ENCODE assay signal across 15 cellular contexts in the genomic region with DNA sequence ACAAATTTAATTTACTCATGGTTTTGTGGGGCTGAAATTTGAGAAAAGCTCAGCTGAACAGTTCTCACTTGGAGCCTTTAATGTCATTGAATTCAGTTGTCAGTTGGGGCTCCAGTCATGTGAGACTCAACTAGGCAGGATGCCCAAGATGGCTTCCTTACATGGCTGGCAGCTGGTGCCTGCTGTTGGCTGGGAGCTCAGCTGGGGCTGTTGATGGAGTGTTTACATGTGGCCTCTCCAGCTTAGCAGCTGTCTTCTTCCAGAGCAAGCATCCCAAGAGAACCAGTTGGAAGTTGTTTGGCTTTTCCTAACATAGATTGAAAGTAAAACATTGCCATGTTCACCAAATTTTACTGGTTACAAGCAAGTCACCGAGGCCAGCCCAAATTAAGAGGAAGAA.
DNase-seq lines count a peak whose midpoint lies in the region; ATAC-seq and TF ChIP-seq lines count a peak whose summit lies in the region.
"Had no signal": no experiment of that assay in that cellular context is flagged by ENCODE, and none has a peak within 500 bp of the region (broad histone marks: within the 10 kb centered on the region; RNA-seq: fewer than 3 reads in every experiment).

No MANE protein-coding gene starts in this region.

- H3K4me3 ChIP-seq in SK-N-SH (ENCODE audit: low read depth in 2 of 2, low read length in 1 of 2) (no peak overlapping the region), upper lobe of left lung (no peak overlapping the region), esophagus squamous epithelium (no peak overlapping the region)
- H3K4me3 ChIP-seq: lower lobe of right lung had no signal

- H3K9ac ChIP-seq in SK-N-SH, result no peak overlapping the region

- H3K27ac ChIP-seq in SK-N-SH (ENCODE audit: low read depth in 2 of 2, low read length in 1 of 2) (no peak overlapping the region), upper lobe of left lung (no peak overlapping the region), esophagus squamous epithelium (no peak overlapping the region)
- H3K27ac ChIP-seq: brain microvascular endothelial cell, lower lobe of right lung had no signal

- TF ChIP-seq POLR2A in upper lobe of left lung (IDR thresholded peaks at IDR 0.05), result no peak
- no peak for TF ChIP-seq POLR2A in esophagus squamous epithelium (IDR thresholded peaks at IDR 0.05)

- CTCF ChIA-PET in SK-N-SH (lab: Yijun Ruan, JAX), result interaction anchor here (1.4 to 2.2 kb wide), 2 partner anchors 9 to 111 kb away, joined by 4 to 18 read pairs; no protein-coding TSS in a partner anchor

- no peaks in the 10 kb centered on the region; the same call in 1 of the 2 replicates for H3K27me3 ChIP-seq in SK-N-SH (ENCODE audit: insufficient read depth)
- H3K27me3 ChIP-seq in upper lobe of left lung, result no peaks in the 10 kb centered on the region
- peaks cover 0 to 59% (median 0%) of the 10 kb centered on the region in 4 donors for H3K27me3 ChIP-seq in esophagus squamous epithelium
- H3K27me3 ChIP-seq: brain microvascular endothelial cell had no signal

- no peak overlapping the region for H3K4me2 ChIP-seq in SK-N-SH

- no peaks in the 10 kb centered on the region for H4K20me1 ChIP-seq in SK-N-SH (ENCODE audit: insufficient read depth)

- H3F3A ChIP-seq in SK-N-SH (replicated peaks; ENCODE audit: insufficient read depth), result no peaks in the 10 kb centered on the region

- TF ChIP-seq CTCF in SK-N-SH (IDR thresholded peaks at IDR 0.05) (no peak), upper lobe of left lung (IDR thresholded peaks at IDR 0.05) (no peak), esophagus squamous epithelium (IDR thresholded peaks at IDR 0.05) (no peak)

- no peaks in the 10 kb centered on the region for H3K9me3 ChIP-seq in SK-N-SH
- no peaks in the 10 kb centered on the region for H3K9me3 ChIP-seq in upper lobe of left lung
- no peaks in the 10 kb centered on the region for H3K9me3 ChIP-seq in esophagus squamous epithelium
- H3K9me3 ChIP-seq: lower lobe of right lung had no signal

- POLR2A ChIA-PET in SK-N-SH (lab: Yijun Ruan, JAX), result no interaction called here

- no peaks in the 10 kb centered on the region for H3K9me2 ChIP-seq in SK-N-SH

- H3K36me3 ChIP-seq in SK-N-SH (replicated peaks in 1 of 2; ENCODE audit: control insufficient read depth in 1 of 2, insufficient read depth in 2 of 2, low read length in 1 of 2) (no peaks in the 10 kb centered on the region), upper lobe of left lung (no peaks in the 10 kb centered on the region), esophagus squamous epithelium (no peaks in the 10 kb centered on the region)
- H3K36me3 ChIP-seq: brain microvascular endothelial cell, lower lobe of right lung had no signal

- H3K79me2 ChIP-seq in SK-N-SH (ENCODE audit: insufficient read depth), result no peaks in the 10 kb centered on the region

- intact Hi-C loops in Right ventricle myocardium superior (cut with DNase I) (no loop called here), cardiac septum (cut with DNase I) (loop anchor here (1.0 kb wide), 1 partner anchor 122 kb away; no protein-coding TSS in a partner anchor), left cardiac atrium (cut with DNase I) (loop anchor here in 1 of 2 donors (2.0 kb wide), 1 partner anchor 122 kb away; no protein-coding TSS in a partner anchor), esophagus squamous epithelium (cut with DNase I) (no loop called here)

- H2AFZ ChIP-seq in SK-N-SH (ENCODE audit: low read depth), result no peak overlapping the region

- WGBS in SK-N-SH (ENCODE audit: low lambda C conversion rate), result 18% methylated on average over 1 of the region's 1 CpG
- 76 to 78% methylated on average over 1 of the region's 1 CpG for WGBS in upper lobe of left lung, 2 donors
- 85 to 88% methylated on average over 1 of the region's 1 CpG for WGBS in esophagus squamous epithelium, 2 donors

- DNase-seq in Right ventricle myocardium superior (peak; percentile 62), cardiac septum (ENCODE audit: low spot score) (no peak), NCI-H524 treated with DMSO at 0.1 percent for 48 hours (lab: John Stamatoyannopoulos, UW) (peak; percentile 75), left cardiac atrium (peak; percentile 55), SK-N-SH (no peak), upper lobe of left lung (no peak), HuH-7.5 (ENCODE audit: low spot score) (no peak), esophagus squamous epithelium (lab: John Stamatoyannopoulos, UW) (no peak)
- DNase-seq: activated CD4-positive, CD25-positive, alpha-beta regulatory T cell; activated naive CD4-positive, alpha-beta T cell treated with anti-CD3 and anti-CD28 coated beads for 36 hours; brain microvascular endothelial cell; Kasumi-1; lower lobe of right lung; retina; T-helper 1 cell had no signal

- no peak for TF ChIP-seq RAD21 in SK-N-SH (IDR thresholded peaks at IDR 0.05; ENCODE audit: low read length)

- no peak for TF ChIP-seq EP300 in SK-N-SH (IDR thresholded peaks at IDR 0.05; ENCODE audit: borderline replicate concordance in 1 of 2, low read depth in 1 of 2, low read length in 1 of 2)
- no peak for TF ChIP-seq EP300 in upper lobe of left lung (IDR thresholded peaks at IDR 0.05)

- peak; percentile 98 for ATAC-seq in Right ventricle myocardium superior (ENCODE audit: poor library complexity)
- peak; percentile 88 to 97 for ATAC-seq in left cardiac atrium
- no peak for ATAC-seq in upper lobe of left lung (ENCODE audit: low FRiP score in 2 of 2)

- H3K4me1 ChIP-seq in SK-N-SH (ENCODE audit: control insufficient read depth in 1 of 2, insufficient read depth in 2 of 2, low read depth in 1 of 2, low read length in 1 of 2), result no peaks in the 10 kb centered on the region
- H3K4me1 ChIP-seq in upper lobe of left lung, result no peaks in the 10 kb centered on the region
- no peaks in the 10 kb centered on the region for H3K4me1 ChIP-seq in esophagus squamous epithelium
- H3K4me1 ChIP-seq: lower lobe of right lung had no signal

TF ChIP-seq in SK-N-SH, 30 proteins besides CTCF, POLR2A, EP300 and RAD21 (continues in another document):
- no peak for TF ChIP-seq RXRA (IDR thresholded peaks at IDR 0.05; ENCODE audit: borderline replicate concordance, low read depth)
- TF ChIP-seq GATA2 (CRISPR knock-in tag; IDR thresholded peaks at IDR 0.05), result no peak
- TF ChIP-seq, protein P1, sequence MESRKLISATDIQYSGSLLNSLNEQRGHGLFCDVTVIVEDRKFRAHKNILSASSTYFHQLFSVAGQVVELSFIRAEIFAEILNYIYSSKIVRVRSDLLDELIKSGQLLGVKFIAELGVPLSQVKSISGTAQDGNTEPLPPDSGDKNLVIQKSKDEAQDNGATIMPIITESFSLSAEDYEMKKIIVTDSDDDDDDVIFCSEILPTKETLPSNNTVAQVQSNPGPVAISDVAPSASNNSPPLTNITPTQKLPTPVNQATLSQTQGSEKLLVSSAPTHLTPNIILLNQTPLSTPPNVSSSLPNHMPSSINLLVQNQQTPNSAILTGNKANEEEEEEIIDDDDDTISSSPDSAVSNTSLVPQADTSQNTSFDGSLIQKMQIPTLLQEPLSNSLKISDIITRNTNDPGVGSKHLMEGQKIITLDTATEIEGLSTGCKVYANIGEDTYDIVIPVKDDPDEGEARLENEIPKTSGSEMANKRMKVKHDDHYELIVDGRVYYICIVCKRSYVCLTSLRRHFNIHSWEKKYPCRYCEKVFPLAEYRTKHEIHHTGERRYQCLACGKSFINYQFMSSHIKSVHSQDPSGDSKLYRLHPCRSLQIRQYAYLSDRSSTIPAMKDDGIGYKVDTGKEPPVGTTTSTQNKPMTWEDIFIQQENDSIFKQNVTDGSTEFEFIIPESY (IDR thresholded peaks at IDR 0.05; ENCODE audit: borderline replicate concordance, low read depth), result no peak
- TF ChIP-seq TEAD4 (IDR thresholded peaks at IDR 0.05; ENCODE audit: borderline replicate concordance, insufficient read depth), result no peak
- TF ChIP-seq SMC3 (IDR thresholded peaks at IDR 0.05; ENCODE audit: low read depth, low read length), result no peak
- no peak for TF ChIP-seq NRF1 (IDR thresholded peaks at IDR 0.05; ENCODE audit: low read depth, low read length)
- no peak for TF ChIP-seq JUND (IDR thresholded peaks at IDR 0.05)
- TF ChIP-seq, protein P2, sequence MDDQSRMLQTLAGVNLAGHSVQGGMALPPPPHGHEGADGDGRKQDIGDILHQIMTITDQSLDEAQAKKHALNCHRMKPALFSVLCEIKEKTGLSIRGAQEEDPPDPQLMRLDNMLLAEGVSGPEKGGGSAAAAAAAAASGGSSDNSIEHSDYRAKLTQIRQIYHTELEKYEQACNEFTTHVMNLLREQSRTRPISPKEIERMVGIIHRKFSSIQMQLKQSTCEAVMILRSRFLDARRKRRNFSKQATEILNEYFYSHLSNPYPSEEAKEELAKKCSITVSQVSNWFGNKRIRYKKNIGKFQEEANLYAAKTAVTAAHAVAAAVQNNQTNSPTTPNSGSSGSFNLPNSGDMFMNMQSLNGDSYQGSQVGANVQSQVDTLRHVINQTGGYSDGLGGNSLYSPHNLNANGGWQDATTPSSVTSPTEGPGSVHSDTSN (IDR thresholded peaks at IDR 0.05), result no peak
- TF ChIP-seq, protein P3, sequence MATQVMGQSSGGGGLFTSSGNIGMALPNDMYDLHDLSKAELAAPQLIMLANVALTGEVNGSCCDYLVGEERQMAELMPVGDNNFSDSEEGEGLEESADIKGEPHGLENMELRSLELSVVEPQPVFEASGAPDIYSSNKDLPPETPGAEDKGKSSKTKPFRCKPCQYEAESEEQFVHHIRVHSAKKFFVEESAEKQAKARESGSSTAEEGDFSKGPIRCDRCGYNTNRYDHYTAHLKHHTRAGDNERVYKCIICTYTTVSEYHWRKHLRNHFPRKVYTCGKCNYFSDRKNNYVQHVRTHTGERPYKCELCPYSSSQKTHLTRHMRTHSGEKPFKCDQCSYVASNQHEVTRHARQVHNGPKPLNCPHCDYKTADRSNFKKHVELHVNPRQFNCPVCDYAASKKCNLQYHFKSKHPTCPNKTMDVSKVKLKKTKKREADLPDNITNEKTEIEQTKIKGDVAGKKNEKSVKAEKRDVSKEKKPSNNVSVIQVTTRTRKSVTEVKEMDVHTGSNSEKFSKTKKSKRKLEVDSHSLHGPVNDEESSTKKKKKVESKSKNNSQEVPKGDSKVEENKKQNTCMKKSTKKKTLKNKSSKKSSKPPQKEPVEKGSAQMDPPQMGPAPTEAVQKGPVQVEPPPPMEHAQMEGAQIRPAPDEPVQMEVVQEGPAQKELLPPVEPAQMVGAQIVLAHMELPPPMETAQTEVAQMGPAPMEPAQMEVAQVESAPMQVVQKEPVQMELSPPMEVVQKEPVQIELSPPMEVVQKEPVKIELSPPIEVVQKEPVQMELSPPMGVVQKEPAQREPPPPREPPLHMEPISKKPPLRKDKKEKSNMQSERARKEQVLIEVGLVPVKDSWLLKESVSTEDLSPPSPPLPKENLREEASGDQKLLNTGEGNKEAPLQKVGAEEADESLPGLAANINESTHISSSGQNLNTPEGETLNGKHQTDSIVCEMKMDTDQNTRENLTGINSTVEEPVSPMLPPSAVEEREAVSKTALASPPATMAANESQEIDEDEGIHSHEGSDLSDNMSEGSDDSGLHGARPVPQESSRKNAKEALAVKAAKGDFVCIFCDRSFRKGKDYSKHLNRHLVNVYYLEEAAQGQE (IDR thresholded peaks at IDR 0.05; ENCODE audit: low read depth, low read length), result no peak
- TF ChIP-seq FOXM1 (IDR thresholded peaks at IDR 0.05; ENCODE audit: low read depth), result no peak
- TF ChIP-seq YY1 (IDR thresholded peaks at IDR 0.05; ENCODE audit: low read depth), result no peak
- TF ChIP-seq CHD2 (IDR thresholded peaks at IDR 0.05; ENCODE audit: low read length, partially characterized antibody), result no peak

Comparison
In these comparisons a context has a peak if more than half of its experiments do, and no peak if none do; other contexts are left out.
1. DNase-seq: peak in Right ventricle myocardium superior (single experiment), NCI-H524 treated with DMSO at 0.1 percent for 48 hours (single experiment) and left cardiac atrium (single experiment); none in cardiac septum (single experiment), SK-N-SH (single experiment), upper lobe of left lung (0 of 2), HuH-7.5 (single experiment) and esophagus squamous epithelium (single experiment).
2. ATAC-seq: peak in Right ventricle myocardium superior (single experiment) and left cardiac atrium (2 of 2); none in upper lobe of left lung (0 of 2).